8 cellular contexts compared by ENCODE assay signal in genomic region chr10:15168296-15168780, GRCh38. TPM values are rescaled to one million over a fixed set of nuclear protein-coding genes. Genes with fewer than 3 reads are reported as not detected.
A peak's percentile ranks its signal among the peaks of the same experiment; 100 is the strongest.
DNase-seq lines count a peak whose midpoint lies in the region; ATAC-seq and TF ChIP-seq lines count a peak whose summit lies in the region.

TSS of gene NMT2 (minus strand) at chr10:15168693. CDS start at chr10:15168612, 81 bp downstream.

- 0% methylated on average over 32 to 48 of the region's 68 CpGs for WGBS in mesodermal cell (ENCODE audit: insufficient coverage in 2 of 2), 2 experiments
- 1% methylated on average over 40 of the region's 68 CpGs; no CpG with 5 or more reads in 1 of the 2 donors for WGBS in transverse colon (ENCODE audit: low coverage in 1 of 2), 2 donors

- H3K27ac ChIP-seq in mesodermal cell (ENCODE audit: low read depth, low read length, severe bottlenecking) (peak within 1 kb of the TSS; percentile 76), transverse colon (peak within 1 kb of the TSS; percentile 93 to 98 (median 96))

- peak; percentile 90 for ATAC-seq in SK-N-SH treated with all-trans-retinoic acid at 6 μM for 48 hours
- peak; percentile 74 for ATAC-seq in effector memory CD8-positive, alpha-beta T cell (replicated peaks)

- no peak for TF ChIP-seq EP300 in transverse colon (IDR thresholded peaks at IDR 0.05; ENCODE audit: low read depth)

- H3K9me3 Mint-ChIP-seq in effector memory CD8-positive, alpha-beta T cell: no peaks in the 10 kb centered on the region

- DNase-seq in ACHN (peak; percentile 77), HFF-Myc (ENCODE audit: extremely low read depth, low read depth) (peak; percentile 33), M059J (ENCODE audit: low read depth) (peak; percentile 67), transverse colon (no peak)
- peak; percentile 68 to 78 (median 73) for DNase-seq in effector memory CD8-positive, alpha-beta T cell

- H3K36me3 Mint-ChIP-seq in effector memory CD8-positive, alpha-beta T cell (ENCODE audit: insufficient read depth): peaks cover 13% of the 10 kb centered on the region

- TF ChIP-seq CTCF in GM12872 (IDR thresholded peaks at IDR 0.05; ENCODE audit: insufficient read depth, low read depth, low read length) (peak; percentile 37; the same call in 2 of the 3 replicates), HFF-Myc (IDR thresholded peaks at IDR 0.05; ENCODE audit: low read depth, low read length, missing control alignments) (peak; percentile 10), transverse colon (IDR thresholded peaks at IDR 0.05) (peak in 4 of 5 experiments; percentile 24 to 50 (median 36))

- H3K4me3 Mint-ChIP-seq in effector memory CD8-positive, alpha-beta T cell: peak within 1 kb of the TSS; percentile 92 to 97

- H3K9me3 ChIP-seq in mesodermal cell (ENCODE audit: control insufficient read depth, low read length) (no peaks in the 10 kb centered on the region), transverse colon (no peaks in the 10 kb centered on the region)

- in situ Hi-C loops in ACHN (cut with HindIII; ENCODE audit: low pct_ligation_motif_present, low pct_unique_long_range_greater_than_20kb, low sequenced_read_pairs) (no loop called here), transverse colon (cut with MboI; ENCODE audit: low pct_ligation_motif_present in 1 of 4, low pct_unique_long_range_greater_than_20kb in 1 of 4, low sequenced_read_pairs in 3 of 4) (no loop called here)

- H3K36me3 ChIP-seq in mesodermal cell (ENCODE audit: control insufficient read depth, insufficient read depth, low read length): no peaks in the 10 kb centered on the region
- H3K36me3 ChIP-seq in transverse colon: no peaks in the 10 kb centered on the region

- peak within 1 kb of the TSS; percentile 90 to 93 for H3K27ac Mint-ChIP-seq in effector memory CD8-positive, alpha-beta T cell

- no peaks in the 10 kb centered on the region for H3K27me3 ChIP-seq in transverse colon

- H3K4me3 ChIP-seq in HFF-Myc (replicated peaks; ENCODE audit: low read depth, low read length): peak within 1 kb of the TSS; percentile 72
- peak within 1 kb of the TSS; percentile 77 for H3K4me3 ChIP-seq in mesodermal cell (ENCODE audit: extremely low read depth, insufficient read depth, low read length, poor library complexity, severe bottlenecking)
- peak within 1 kb of the TSS; percentile 89 to 95 (median 94) for H3K4me3 ChIP-seq in transverse colon

- TF ChIP-seq POLR2A in transverse colon (IDR thresholded peaks at IDR 0.05): peak; percentile 88

- H3K27me3 Mint-ChIP-seq in effector memory CD8-positive, alpha-beta T cell: no peaks in the 10 kb centered on the region

- H3K4me1 Mint-ChIP-seq in effector memory CD8-positive, alpha-beta T cell (ENCODE audit: low read depth in 2 of 2): peaks cover 39 to 50% of the 10 kb centered on the region in 2 donors

- intact Hi-C loops in transverse colon (cut with DNase I; ENCODE audit: low total_unique reads): no loop called here

- H3K4me1 ChIP-seq in mesodermal cell (ENCODE audit: control insufficient read depth, insufficient read depth, low read length, poor library complexity, severe bottlenecking): peaks cover 5% of the 10 kb centered on the region
- H3K4me1 ChIP-seq in transverse colon: peaks cover 0 to 36% (median 10%) of the 10 kb centered on the region in 4 donors

TF ChIP-seq in SK-N-SH treated with all-trans-retinoic acid at 6 μM for 48 hours, 23 proteins besides CTCF, POLR2A, EP300 and RAD21:
- TF ChIP-seq GLIS3 (CRISPR knock-in tag; IDR thresholded peaks at IDR 0.05) (peak; percentile 49; the same call in 1 of the 2 replicates), POU6F1 (CRISPR knock-in tag; IDR thresholded peaks at IDR 0.05; ENCODE audit: borderline replicate concordance, low read depth) (no peak), CSDC2 (CRISPR knock-in tag; IDR thresholded peaks at IDR 0.05) (no peak), TCF4 (CRISPR knock-in tag; IDR thresholded peaks at IDR 0.05; ENCODE audit: borderline replicate concordance) (no peak), PPARA (CRISPR knock-in tag; IDR thresholded peaks at IDR 0.05; ENCODE audit: borderline replicate concordance) (no peak), ZNF565 (CRISPR knock-in tag; conservative IDR thresholded peaks at IDR 0.05; ENCODE audit: low read depth) (no peak), ZNF70 (CRISPR knock-in tag; IDR thresholded peaks at IDR 0.05) (0 out of 2 replicates have a peak, but pooled peaks have one; percentile 9)

RNA-seq across cellular contexts. Expression of gene NMT2, which starts in this region (rescaled TPM):
- total RNA-seq in M059J (2014; rRNA removed; shearing (Covaris generic)): 28.3 and 51.2 TPM in 2 replicates
- 21.7 TPM for polyA plus RNA-seq in mesodermal cell (2013, experiment 1 of 2)
- polyA plus RNA-seq in mesodermal cell (2013, experiment 2 of 2): 22.9 TPM
- total RNA-seq in transverse colon: 10 to 100 TPM in 3 of 4 donors, 1 to 10 TPM in 1; 5.2 to 39.3 (median 33.8) TPM
